Comparison of ENCODE assay signal across 13 cellular contexts in the genomic region with DNA sequence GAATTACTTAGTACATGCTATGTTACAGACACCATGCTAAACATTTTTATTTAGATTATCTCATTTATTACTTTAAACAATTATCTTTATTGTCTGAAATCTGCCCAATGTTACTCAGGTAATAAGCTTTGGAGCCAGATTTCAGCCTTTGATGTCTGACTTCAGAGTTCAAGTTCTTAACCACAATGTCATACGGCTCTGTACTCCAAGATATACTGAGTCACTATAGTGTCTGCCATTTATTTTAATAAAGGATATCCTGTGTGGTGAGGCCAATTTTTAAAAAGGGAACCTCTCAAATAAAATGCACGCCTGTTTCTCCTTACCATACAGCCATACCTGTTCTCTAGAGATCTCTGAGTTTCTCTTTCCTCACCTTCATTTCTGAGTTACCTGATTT.
"Had no signal": no experiment of that assay in that cellular context is flagged by ENCODE, and none has a peak within 500 bp of the region (broad histone marks: within the 10 kb centered on the region; RNA-seq: fewer than 3 reads in every experiment).

No MANE protein-coding gene starts in this region.

- H3K27ac ChIP-seq: colonic mucosa, right atrium auricular region, tibial artery, vagina had no signal

- DNase-seq: activated B cell treated with CpG ODN at 0.5 μM for 24 hours; activated CD4-positive, alpha-beta T cell treated with anti-CD3 and anti-CD28 coated beads, Interleukin-2, amount 10 ng/mL, durations not matched to agents 7 days and 5 days; activated effector memory CD4-positive, alpha-beta T cell treated with Interleukin-2 at 50 U/mL for 16 hours; amygdala; colonic mucosa; foreskin melanocyte; head of caudate nucleus; naive thymus-derived CD4-positive, alpha-beta T cell; T1000; tibial artery had no signal

- H3K9me3 ChIP-seq: colonic mucosa, right atrium auricular region, tibial artery, vagina had no signal

- H3K4me2 ChIP-seq: smooth muscle cell had no signal

- H3K36me3 ChIP-seq: colonic mucosa, right atrium auricular region, tibial artery, vagina had no signal

- H3K4me1 ChIP-seq: colonic mucosa, right atrium auricular region, vagina had no signal

- H3K4me3 ChIP-seq: colonic mucosa, right atrium auricular region, smooth muscle cell, tibial artery, vagina had no signal

- H3K27me3 ChIP-seq: colonic mucosa, right atrium auricular region, tibial artery, vagina had no signal
